In the genomic region with DNA sequence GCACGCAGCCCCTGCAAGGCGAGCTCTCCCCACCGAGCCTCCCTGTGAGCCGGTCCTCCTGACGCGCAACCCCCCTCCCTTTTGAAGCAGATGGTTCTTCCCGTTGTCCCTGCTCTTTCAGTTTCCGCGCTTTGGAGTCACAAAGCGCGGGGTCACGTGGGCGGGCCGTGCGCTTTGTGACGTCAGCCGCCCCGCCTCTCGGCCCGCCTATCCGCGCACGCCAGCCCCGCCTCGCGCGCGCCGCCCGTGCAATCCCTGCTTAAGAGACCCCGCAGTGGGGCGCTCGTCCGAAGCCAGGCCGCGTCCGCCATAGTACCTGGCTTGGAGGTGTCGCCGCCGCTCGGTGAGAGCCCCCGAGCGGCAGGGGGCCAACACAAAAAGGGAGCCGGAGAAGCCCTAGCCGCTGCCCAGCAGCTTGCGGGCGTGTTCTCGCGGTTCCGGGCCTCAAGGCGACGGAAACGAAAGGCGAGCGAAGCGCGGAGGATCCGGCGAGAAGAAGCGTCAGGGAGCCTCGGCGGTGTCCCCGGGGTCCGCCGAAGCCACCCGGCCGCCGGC, we compare ENCODE assay signal across 1 cellular context.
TF ChIP-seq lines count a peak whose summit lies in the region.

A gene with protein sequence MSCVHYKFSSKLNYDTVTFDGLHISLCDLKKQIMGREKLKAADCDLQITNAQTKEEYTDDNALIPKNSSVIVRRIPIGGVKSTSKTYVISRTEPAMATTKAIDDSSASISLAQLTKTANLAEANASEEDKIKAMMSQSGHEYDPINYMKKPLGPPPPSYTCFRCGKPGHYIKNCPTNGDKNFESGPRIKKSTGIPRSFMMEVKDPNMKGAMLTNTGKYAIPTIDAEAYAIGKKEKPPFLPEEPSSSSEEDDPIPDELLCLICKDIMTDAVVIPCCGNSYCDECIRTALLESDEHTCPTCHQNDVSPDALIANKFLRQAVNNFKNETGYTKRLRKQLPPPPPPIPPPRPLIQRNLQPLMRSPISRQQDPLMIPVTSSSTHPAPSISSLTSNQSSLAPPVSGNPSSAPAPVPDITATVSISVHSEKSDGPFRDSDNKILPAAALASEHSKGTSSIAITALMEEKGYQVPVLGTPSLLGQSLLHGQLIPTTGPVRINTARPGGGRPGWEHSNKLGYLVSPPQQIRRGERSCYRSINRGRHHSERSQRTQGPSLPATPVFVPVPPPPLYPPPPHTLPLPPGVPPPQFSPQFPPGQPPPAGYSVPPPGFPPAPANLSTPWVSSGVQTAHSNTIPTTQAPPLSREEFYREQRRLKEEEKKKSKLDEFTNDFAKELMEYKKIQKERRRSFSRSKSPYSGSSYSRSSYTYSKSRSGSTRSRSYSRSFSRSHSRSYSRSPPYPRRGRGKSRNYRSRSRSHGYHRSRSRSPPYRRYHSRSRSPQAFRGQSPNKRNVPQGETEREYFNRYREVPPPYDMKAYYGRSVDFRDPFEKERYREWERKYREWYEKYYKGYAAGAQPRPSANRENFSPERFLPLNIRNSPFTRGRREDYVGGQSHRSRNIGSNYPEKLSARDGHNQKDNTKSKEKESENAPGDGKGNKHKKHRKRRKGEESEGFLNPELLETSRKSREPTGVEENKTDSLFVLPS (N-terminal part only) (plus strand): TSS at position 272 of the 555 bp plus-strand sequence. CDS start 1,061 bp downstream, outside the sequence.

TF ChIP-seq in SK-N-SH, 30 proteins besides CTCF, POLR2A, EP300 and RAD21 (continued from another document):
- TF ChIP-seq ZBTB33 (IDR thresholded peaks at IDR 0.05; ENCODE audit: borderline replicate concordance, low read depth): 0 out of 2 replicates have a peak, but pooled peaks have one; percentile 14
- TF ChIP-seq NRF1 (IDR thresholded peaks at IDR 0.05; ENCODE audit: low read depth, low read length): peak; percentile 49; the same call in 1 of the 2 replicates
- TF ChIP-seq YY1 (IDR thresholded peaks at IDR 0.05; ENCODE audit: low read depth): peak; percentile 90
- peak; percentile 93 for TF ChIP-seq TAF1 (IDR thresholded peaks at IDR 0.05; ENCODE audit: borderline replicate concordance, low read depth, low read length)
- no peak for TF ChIP-seq RXRA (IDR thresholded peaks at IDR 0.05; ENCODE audit: borderline replicate concordance, low read depth)
- no peak for TF ChIP-seq IRF3 (IDR thresholded peaks at IDR 0.05; ENCODE audit: low read depth, low read length)
- TF ChIP-seq TEAD4 (IDR thresholded peaks at IDR 0.05; ENCODE audit: borderline replicate concordance, insufficient read depth): no peak
- TF ChIP-seq SMC3 (IDR thresholded peaks at IDR 0.05; ENCODE audit: low read depth, low read length): no peak
- TF ChIP-seq GATA2 (CRISPR knock-in tag; IDR thresholded peaks at IDR 0.05): no peak
- TF ChIP-seq RCOR1 (IDR thresholded peaks at IDR 0.05; ENCODE audit: low read length): 0 out of 2 replicates have a peak, but pooled peaks have one; percentile 3
- no peak for TF ChIP-seq SIN3A (IDR thresholded peaks at IDR 0.05; ENCODE audit: borderline replicate concordance, low read depth, low read length)
- TF ChIP-seq REST (IDR thresholded peaks at IDR 0.05; ENCODE audit: low read depth, low read length): no peak
- TF ChIP-seq JUND (IDR thresholded peaks at IDR 0.05): no peak
- TF ChIP-seq GABPA (IDR thresholded peaks at IDR 0.05; ENCODE audit: low read depth): no peak
- no peak for TF ChIP-seq TCF12 (IDR thresholded peaks at IDR 0.05)
- no peak for TF ChIP-seq FOXJ3 (CRISPR knock-in tag; IDR thresholded peaks at IDR 0.05)
- TF ChIP-seq, protein P1, sequence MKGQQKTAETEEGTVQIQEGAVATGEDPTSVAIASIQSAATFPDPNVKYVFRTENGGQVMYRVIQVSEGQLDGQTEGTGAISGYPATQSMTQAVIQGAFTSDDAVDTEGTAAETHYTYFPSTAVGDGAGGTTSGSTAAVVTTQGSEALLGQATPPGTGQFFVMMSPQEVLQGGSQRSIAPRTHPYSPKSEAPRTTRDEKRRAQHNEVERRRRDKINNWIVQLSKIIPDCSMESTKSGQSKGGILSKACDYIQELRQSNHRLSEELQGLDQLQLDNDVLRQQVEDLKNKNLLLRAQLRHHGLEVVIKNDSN (IDR thresholded peaks at IDR 0.05; ENCODE audit: borderline replicate concordance, low read depth): peak; percentile 95
- TF ChIP-seq MXI1 (IDR thresholded peaks at IDR 0.05; ENCODE audit: low read depth, low read length): peak; percentile 53
- TF ChIP-seq, protein P2, sequence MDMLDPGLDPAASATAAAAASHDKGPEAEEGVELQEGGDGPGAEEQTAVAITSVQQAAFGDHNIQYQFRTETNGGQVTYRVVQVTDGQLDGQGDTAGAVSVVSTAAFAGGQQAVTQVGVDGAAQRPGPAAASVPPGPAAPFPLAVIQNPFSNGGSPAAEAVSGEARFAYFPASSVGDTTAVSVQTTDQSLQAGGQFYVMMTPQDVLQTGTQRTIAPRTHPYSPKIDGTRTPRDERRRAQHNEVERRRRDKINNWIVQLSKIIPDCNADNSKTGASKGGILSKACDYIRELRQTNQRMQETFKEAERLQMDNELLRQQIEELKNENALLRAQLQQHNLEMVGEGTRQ (IDR thresholded peaks at IDR 0.05; ENCODE audit: borderline replicate concordance, low read depth, low read length): peak; percentile 85
- TF ChIP-seq, protein P3, sequence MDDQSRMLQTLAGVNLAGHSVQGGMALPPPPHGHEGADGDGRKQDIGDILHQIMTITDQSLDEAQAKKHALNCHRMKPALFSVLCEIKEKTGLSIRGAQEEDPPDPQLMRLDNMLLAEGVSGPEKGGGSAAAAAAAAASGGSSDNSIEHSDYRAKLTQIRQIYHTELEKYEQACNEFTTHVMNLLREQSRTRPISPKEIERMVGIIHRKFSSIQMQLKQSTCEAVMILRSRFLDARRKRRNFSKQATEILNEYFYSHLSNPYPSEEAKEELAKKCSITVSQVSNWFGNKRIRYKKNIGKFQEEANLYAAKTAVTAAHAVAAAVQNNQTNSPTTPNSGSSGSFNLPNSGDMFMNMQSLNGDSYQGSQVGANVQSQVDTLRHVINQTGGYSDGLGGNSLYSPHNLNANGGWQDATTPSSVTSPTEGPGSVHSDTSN (IDR thresholded peaks at IDR 0.05): no peak
